1 cellular context compared by ENCODE assay signal in the genomic region with DNA sequence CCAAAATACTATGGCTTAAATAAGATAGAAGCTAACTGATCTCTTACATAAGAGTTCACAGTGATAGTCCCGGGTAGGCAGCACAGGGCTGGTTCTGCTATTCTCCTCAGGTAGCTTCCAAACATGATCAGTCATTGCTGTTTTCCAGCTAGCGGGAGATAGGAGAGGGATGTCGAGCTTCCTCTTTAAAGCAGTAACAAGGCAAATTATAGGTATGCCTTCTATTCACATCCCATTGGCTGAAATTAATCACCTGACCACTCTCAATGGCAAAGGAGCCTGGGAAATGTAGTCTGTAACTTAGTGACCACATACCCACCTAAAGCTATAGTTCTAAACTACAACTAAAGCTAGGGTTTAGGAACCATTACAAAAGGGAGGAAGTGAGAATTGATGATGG.
TF ChIP-seq lines count a peak whose summit lies in the region.

No MANE protein-coding gene starts in this region.

TF ChIP-seq in HepG2, 621 proteins besides CTCF, POLR2A, EP300 and RAD21 (continued from another document):
- TF ChIP-seq, protein P1, sequence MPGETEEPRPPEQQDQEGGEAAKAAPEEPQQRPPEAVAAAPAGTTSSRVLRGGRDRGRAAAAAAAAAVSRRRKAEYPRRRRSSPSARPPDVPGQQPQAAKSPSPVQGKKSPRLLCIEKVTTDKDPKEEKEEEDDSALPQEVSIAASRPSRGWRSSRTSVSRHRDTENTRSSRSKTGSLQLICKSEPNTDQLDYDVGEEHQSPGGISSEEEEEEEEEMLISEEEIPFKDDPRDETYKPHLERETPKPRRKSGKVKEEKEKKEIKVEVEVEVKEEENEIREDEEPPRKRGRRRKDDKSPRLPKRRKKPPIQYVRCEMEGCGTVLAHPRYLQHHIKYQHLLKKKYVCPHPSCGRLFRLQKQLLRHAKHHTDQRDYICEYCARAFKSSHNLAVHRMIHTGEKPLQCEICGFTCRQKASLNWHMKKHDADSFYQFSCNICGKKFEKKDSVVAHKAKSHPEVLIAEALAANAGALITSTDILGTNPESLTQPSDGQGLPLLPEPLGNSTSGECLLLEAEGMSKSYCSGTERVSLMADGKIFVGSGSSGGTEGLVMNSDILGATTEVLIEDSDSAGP (CRISPR knock-in tag; IDR thresholded peaks at IDR 0.05; ENCODE audit: borderline replicate concordance): peak; percentile 89; the same call in 1 of the 2 replicates
- TF ChIP-seq NFYB (CRISPR knock-in tag; IDR thresholded peaks at IDR 0.05): peak; percentile 72
- peak; percentile 30; the same call in 1 of the 2 replicates for TF ChIP-seq SUZ12 (IDR thresholded peaks at IDR 0.05; ENCODE audit: low read depth, low read length)
- peak; percentile 97 for TF ChIP-seq THAP11 (CRISPR knock-in tag; IDR thresholded peaks at IDR 0.05)
- TF ChIP-seq ZNF143 (CRISPR knock-in tag; IDR thresholded peaks at IDR 0.05): peak; percentile 86
- no peak for TF ChIP-seq KAT7 (CRISPR knock-in tag; IDR thresholded peaks at IDR 0.05; ENCODE audit: borderline replicate concordance)
- TF ChIP-seq JARID2 (CRISPR knock-in tag; IDR thresholded peaks at IDR 0.05; ENCODE audit: insufficient replicate concordance): no peak
- TF ChIP-seq ZNF75D (CRISPR knock-in tag; IDR thresholded peaks at IDR 0.05; ENCODE audit: borderline replicate concordance): no peak
- TF ChIP-seq, protein P2, sequence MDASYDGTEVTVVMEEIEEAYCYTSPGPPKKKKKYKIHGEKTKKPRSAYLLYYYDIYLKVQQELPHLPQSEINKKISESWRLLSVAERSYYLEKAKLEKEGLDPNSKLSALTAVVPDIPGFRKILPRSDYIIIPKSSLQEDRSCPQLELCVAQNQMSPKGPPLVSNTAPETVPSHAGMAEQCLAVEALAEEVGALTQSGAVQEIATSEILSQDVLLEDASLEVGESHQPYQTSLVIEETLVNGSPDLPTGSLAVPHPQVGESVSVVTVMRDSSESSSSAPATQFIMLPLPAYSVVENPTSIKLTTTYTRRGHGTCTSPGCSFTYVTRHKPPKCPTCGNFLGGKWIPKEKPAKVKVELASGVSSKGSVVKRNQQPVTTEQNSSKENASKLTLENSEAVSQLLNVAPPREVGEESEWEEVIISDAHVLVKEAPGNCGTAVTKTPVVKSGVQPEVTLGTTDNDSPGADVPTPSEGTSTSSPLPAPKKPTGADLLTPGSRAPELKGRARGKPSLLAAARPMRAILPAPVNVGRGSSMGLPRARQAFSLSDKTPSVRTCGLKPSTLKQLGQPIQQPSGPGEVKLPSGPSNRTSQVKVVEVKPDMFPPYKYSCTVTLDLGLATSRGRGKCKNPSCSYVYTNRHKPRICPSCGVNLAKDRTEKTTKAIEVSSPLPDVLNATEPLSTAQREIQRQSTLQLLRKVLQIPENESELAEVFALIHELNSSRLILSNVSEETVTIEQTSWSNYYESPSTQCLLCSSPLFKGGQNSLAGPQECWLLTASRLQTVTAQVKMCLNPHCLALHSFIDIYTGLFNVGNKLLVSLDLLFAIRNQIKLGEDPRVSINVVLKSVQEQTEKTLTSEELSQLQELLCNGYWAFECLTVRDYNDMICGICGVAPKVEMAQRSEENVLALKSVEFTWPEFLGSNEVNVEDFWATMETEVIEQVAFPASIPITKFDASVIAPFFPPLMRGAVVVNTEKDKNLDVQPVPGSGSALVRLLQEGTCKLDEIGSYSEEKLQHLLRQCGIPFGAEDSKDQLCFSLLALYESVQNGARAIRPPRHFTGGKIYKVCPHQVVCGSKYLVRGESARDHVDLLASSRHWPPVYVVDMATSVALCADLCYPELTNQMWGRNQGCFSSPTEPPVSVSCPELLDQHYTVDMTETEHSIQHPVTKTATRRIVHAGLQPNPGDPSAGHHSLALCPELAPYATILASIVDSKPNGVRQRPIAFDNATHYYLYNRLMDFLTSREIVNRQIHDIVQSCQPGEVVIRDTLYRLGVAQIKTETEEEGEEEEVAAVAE (CRISPR knock-in tag; IDR thresholded peaks at IDR 0.05; ENCODE audit: borderline replicate concordance): peak; percentile 89
- TF ChIP-seq SP140L (CRISPR knock-in tag; IDR thresholded peaks at IDR 0.05; ENCODE audit: borderline replicate concordance): no peak
- TF ChIP-seq RBFOX2 (IDR thresholded peaks at IDR 0.05; ENCODE audit: low read depth, low read length): no peak
- TF ChIP-seq NFYC (CRISPR knock-in tag; IDR thresholded peaks at IDR 0.05): peak; percentile 84
